10 cellular contexts compared by ENCODE assay signal in the genomic region with DNA sequence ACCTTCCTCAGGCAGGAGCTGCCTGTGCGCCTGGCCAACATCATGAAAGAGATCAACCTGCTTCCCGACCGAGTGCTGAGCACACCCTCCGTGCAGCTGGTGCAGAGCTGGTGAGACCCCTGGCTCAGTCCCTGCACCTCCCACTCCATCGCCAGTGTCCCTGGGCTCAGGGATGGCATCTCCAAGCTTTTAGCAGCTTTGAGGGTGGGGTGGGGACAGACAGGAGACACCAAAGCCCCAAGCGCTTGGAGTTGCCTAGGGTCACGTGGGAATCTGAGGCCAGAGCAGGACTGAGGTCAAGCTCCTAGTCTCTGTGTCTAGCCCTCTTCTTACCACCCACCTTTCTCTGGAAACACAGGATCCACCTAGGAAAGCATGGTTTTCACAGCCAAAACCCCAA. TPM values are rescaled to one million over a fixed set of nuclear protein-coding genes. Genes with fewer than 3 reads are reported as not detected.
DNase-seq lines count a peak whose midpoint lies in the region; ATAC-seq lines count a peak whose summit lies in the region.
"Had no signal": no experiment of that assay in that cellular context is flagged by ENCODE, and none has a peak within 500 bp of the region (broad histone marks: within the 10 kb centered on the region; RNA-seq: fewer than 3 reads in every experiment).

No MANE protein-coding gene starts in this region.

- H3K4me3 ChIP-seq in right cardiac atrium (ENCODE audit: low read length): no peak overlapping the region

- H3K27ac ChIP-seq in right cardiac atrium (ENCODE audit: low read length): peak overlapping the region; percentile 6
- H3K27ac ChIP-seq in temporal lobe (ENCODE audit: low read depth, low read length): peak overlapping the region; percentile 60

- intact Hi-C loops in Right ventricle myocardium inferior (cut with DNase I): loop anchor here (5.0 kb wide), 1 partner anchor 70 kb away; a partner anchor contains a TSS
- intact Hi-C loops in left ventricle myocardium superior (cut with micrococcal nuclease): no loop called here
- intact Hi-C loops in right cardiac atrium (cut with DNase I): loop anchor here (5.0 to 10.0 kb wide), 3 partner anchors 57 to 197 kb away; a partner anchor contains a TSS
- intact Hi-C loops in head of caudate nucleus (cut with DNase I): no loop called here

- peak; percentile 48 for DNase-seq in Right ventricle myocardium inferior (ENCODE audit: missing footprints)
- DNase-seq in left ventricle myocardium superior: no peak
- peak in 1 of 3 donors; percentile 23 for DNase-seq in right cardiac atrium
- no peak for DNase-seq in head of caudate nucleus
- DNase-seq: activated CD8-positive, alpha-beta T cell treated with anti-CD3 and anti-CD28 coated beads, Interleukin-2, amount 10 ng/mL, durations not matched to agents 7 days and 5 days; amniotic stem cell; NCI-H774 had no signal

- no peak for ATAC-seq in Right ventricle myocardium inferior
- ATAC-seq in left ventricle myocardium superior: no peak
- ATAC-seq in right cardiac atrium: no peak
- ATAC-seq in GM21619 (IDR thresholded peaks at IDR 0.05; ENCODE audit: unreplicated experiment): no peak
- ATAC-seq: activated CD8-positive, alpha-beta T cell treated with anti-CD3 and anti-CD28 coated beads, Interleukin-2, amount 10 ng/mL, durations not matched to agents 7 days and 5 days; Panc1 had no signal

- no peaks in the 10 kb centered on the region for H3K9me3 ChIP-seq in right cardiac atrium (ENCODE audit: control insufficient read depth, low read length)

- H3K27me3 ChIP-seq in right cardiac atrium (ENCODE audit: control insufficient read depth, insufficient read depth): no peaks in the 10 kb centered on the region

- WGBS in right cardiac atrium: 65% methylated on average over 7 of the region's 7 CpGs

- peaks cover 2% of the 10 kb centered on the region for H3K4me1 ChIP-seq in right cardiac atrium (ENCODE audit: control insufficient read depth, insufficient read depth, low read length)

RNA-seq across cellular contexts. Expression of a gene that starts 2.3 kb away (rescaled TPM):
- total RNA-seq in Right ventricle myocardium inferior (260 TPM), left ventricle myocardium superior (277 TPM), right cardiac atrium (100 to 1,000 TPM; 167 to 219 (median 182) TPM), temporal lobe (11.1 TPM)
- 149 TPM for polyA plus RNA-seq in right cardiac atrium

RNA-seq across cellular contexts. Expression of a gene that starts 32.5 kb away (rescaled TPM):
- total RNA-seq in Right ventricle myocardium inferior (1.7 TPM), left ventricle myocardium superior (1.2 TPM), right cardiac atrium (1 to 10 TPM; 2.4 to 4.0 (median 3.5) TPM), temporal lobe (30.5 TPM)
- 3.3 TPM for polyA plus RNA-seq in right cardiac atrium

RNA-seq across cellular contexts. Expression of a gene that starts 41.5 kb away (rescaled TPM):
- total RNA-seq in Right ventricle myocardium inferior (16.4 TPM), left ventricle myocardium superior (16.5 TPM), right cardiac atrium (10 to 100 TPM; 22.9 to 32.9 (median 28.4) TPM), temporal lobe (17.2 TPM)
- 21.5 TPM for polyA plus RNA-seq in right cardiac atrium

RNA-seq across cellular contexts. Expression of a gene that starts 53.0 kb away (rescaled TPM):
- total RNA-seq in Right ventricle myocardium inferior: 38.4 TPM
- total RNA-seq in left ventricle myocardium superior: 37.6 TPM
- 10 to 100 TPM; 33.2 to 40.7 (median 36.1) TPM for total RNA-seq in right cardiac atrium
- 26.5 TPM for polyA plus RNA-seq in right cardiac atrium
- total RNA-seq in temporal lobe: 52.1 TPM

Comparison
In these comparisons a context has a peak if more than half of its experiments do, and no peak if none do; other contexts are left out.
1. intact Hi-C loops: an anchor here in Right ventricle myocardium inferior (5.0 kb wide) and right cardiac atrium (5.0 to 10.0 kb wide); none called in left ventricle myocardium superior and head of caudate nucleus.
2. RNA of a gene that starts 2.3 kb away (total RNA-seq): 277 TPM in left ventricle myocardium superior (single experiment), 260 TPM in Right ventricle myocardium inferior (single experiment) and 167 to 219 TPM in right cardiac atrium; 11.1 TPM in temporal lobe (single experiment); every median in the first group is over 10 times any median in the second.